1 cellular context compared by ENCODE assay signal in the genomic region with DNA sequence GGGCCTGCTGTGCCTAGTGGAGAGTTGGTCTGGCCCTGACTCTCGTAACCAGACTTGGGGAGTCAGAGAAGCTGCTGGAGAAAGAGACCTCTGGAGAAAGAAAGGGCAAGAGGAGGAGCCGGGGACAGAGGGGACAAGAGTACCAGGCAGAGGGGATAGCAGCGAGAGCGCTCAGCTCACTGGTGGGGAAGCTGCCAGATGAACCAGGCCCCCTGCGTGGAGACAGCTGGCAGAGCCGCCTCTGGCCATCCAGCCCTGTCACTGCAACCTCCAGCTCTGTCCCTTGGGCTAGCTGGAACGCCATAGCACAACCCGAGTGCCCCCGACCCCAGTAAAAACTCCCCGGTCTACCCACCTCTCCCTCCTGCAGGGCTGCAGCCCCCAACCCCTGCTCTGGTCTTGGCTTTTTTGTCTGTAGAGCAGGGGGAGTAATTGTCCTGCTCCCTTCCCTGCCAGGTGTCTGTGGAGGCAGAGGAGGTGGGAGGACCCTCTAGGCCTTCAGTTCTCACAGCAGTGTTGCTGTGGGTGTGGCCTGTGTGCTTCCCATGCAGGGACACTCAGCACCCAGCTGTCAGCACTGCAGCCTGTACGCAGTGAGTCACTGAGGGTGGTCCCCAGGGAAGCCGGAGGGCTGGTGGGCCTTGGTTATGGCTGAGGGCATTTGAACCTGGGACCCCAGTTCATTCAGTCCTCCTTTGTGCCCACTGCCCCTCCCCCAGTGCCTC.
TF ChIP-seq lines count a peak whose summit lies in the region.

No MANE protein-coding gene starts in this region.

TF ChIP-seq in HEK293, 187 proteins besides CTCF, POLR2A, EP300 and RAD21 (continued from another document):
- TF ChIP-seq, protein P1, sequence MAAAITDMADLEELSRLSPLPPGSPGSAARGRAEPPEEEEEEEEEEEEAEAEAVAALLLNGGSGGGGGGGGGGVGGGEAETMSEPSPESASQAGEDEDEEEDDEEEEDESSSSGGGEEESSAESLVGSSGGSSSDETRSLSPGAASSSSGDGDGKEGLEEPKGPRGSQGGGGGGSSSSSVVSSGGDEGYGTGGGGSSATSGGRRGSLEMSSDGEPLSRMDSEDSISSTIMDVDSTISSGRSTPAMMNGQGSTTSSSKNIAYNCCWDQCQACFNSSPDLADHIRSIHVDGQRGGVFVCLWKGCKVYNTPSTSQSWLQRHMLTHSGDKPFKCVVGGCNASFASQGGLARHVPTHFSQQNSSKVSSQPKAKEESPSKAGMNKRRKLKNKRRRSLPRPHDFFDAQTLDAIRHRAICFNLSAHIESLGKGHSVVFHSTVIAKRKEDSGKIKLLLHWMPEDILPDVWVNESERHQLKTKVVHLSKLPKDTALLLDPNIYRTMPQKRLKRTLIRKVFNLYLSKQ (tag by site-specific recombination; IDR thresholded peaks at IDR 0.05; ENCODE audit: borderline replicate concordance): no peak
- no peak for TF ChIP-seq ZNF184 (tag by site-specific recombination; IDR thresholded peaks at IDR 0.05)
- TF ChIP-seq ZNF140 (tag by site-specific recombination; IDR thresholded peaks at IDR 0.05): no peak
- TF ChIP-seq, protein P2, sequence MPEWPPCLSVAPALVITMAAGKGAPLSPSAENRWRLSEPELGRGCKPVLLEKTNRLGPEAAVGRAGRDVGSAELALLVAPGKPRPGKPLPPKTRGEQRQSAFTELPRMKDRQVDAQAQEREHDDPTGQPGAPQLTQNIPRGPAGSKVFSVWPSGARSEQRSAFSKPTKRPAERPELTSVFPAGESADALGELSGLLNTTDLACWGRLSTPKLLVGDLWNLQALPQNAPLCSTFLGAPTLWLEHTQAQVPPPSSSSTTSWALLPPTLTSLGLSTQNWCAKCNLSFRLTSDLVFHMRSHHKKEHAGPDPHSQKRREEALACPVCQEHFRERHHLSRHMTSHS (tag by site-specific recombination; IDR thresholded peaks at IDR 0.05): no peak
- no peak for TF ChIP-seq TCF7L2 (IDR thresholded peaks at IDR 0.05; ENCODE audit: borderline replicate concordance, low read depth, low read length)
- TF ChIP-seq ZNF785 (tag by site-specific recombination; IDR thresholded peaks at IDR 0.05): no peak
- TF ChIP-seq, protein P3, sequence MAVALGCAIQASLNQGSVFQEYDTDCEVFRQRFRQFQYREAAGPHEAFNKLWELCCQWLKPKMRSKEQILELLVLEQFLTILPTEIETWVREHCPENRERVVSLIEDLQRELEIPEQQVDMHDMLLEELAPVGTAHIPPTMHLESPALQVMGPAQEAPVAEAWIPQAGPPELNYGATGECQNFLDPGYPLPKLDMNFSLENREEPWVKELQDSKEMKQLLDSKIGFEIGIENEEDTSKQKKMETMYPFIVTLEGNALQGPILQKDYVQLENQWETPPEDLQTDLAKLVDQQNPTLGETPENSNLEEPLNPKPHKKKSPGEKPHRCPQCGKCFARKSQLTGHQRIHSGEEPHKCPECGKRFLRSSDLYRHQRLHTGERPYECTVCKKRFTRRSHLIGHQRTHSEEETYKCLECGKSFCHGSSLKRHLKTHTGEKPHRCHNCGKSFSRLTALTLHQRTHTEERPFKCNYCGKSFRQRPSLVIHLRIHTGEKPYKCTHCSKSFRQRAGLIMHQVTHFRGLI (tag by site-specific recombination; IDR thresholded peaks at IDR 0.05): no peak
- TF ChIP-seq ZFHX2 (tag by site-specific recombination; conservative IDR thresholded peaks at IDR 0.05): peak; percentile 77
- TF ChIP-seq ZNF239 (tag by site-specific recombination; IDR thresholded peaks at IDR 0.05): no peak
- TF ChIP-seq ZNF48 (tag by site-specific recombination; IDR thresholded peaks at IDR 0.05): no peak
- no peak for TF ChIP-seq ZNF530 (tag by site-specific recombination; IDR thresholded peaks at IDR 0.05; ENCODE audit: low read depth)
- peak; percentile 93 for TF ChIP-seq ZIC2 (tag by site-specific recombination; IDR thresholded peaks at IDR 0.05)
- no peak for TF ChIP-seq ZSCAN16 (tag by site-specific recombination; IDR thresholded peaks at IDR 0.05)
- no peak for TF ChIP-seq TRIM28 (IDR thresholded peaks at IDR 0.05; ENCODE audit: borderline replicate concordance, low read length)
- no peak for TF ChIP-seq ZNF561 (tag by site-specific recombination; IDR thresholded peaks at IDR 0.05; ENCODE audit: borderline replicate concordance)
- TF ChIP-seq, protein P4, sequence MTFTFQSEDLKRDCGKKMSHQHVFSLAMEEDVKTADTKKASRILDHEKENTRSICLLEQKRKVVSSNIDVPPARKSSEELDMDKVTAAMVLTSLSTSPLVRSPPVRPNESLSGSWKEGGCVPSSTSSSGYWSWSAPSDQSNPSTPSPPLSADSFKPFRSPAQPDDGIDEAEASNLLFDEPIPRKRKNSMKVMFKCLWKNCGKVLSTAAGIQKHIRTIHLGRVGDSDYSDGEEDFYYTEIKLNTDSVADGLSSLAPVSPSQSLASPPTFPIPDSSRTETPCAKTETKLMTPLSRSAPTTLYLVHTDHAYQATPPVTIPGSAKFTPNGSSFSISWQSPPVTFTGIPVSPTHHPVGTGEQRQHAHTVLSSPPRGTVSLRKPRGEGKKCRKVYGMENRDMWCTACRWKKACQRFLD (tag by site-specific recombination; IDR thresholded peaks at IDR 0.05): no peak
- TF ChIP-seq ZNF473 (tag by site-specific recombination; IDR thresholded peaks at IDR 0.05): no peak
- TF ChIP-seq KLF8 (tag by site-specific recombination; IDR thresholded peaks at IDR 0.05): no peak
- no peak for TF ChIP-seq ZNF426 (tag by site-specific recombination; IDR thresholded peaks at IDR 0.05)
- TF ChIP-seq ZNF623 (tag by site-specific recombination; IDR thresholded peaks at IDR 0.05): no peak
- TF ChIP-seq ZNF837 (tag by site-specific recombination; IDR thresholded peaks at IDR 0.05): no peak
